Comparison of ENCODE assay signal across 1 cellular context in the genomic region with DNA sequence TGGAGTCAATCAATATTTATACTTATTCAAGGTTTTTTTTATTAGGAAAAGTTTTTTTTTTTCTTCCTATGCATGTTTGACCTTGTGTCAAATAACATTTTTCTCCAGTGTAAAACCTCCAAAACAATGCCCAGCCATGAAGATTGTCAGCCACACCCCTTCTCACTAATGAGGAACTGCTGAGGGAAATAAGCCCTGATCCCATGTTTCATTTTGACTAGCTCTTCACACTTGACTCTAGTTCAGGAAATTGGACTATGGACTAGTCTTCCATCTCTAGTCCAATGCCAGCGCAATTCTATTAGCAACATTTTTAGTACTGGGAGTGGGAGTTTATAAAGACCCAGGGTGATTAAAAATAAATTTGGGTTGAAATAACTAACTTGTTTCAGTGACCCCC.
TF ChIP-seq lines count a peak whose summit lies in the region.

No MANE protein-coding gene starts in this region.

TF ChIP-seq in HepG2, 621 proteins besides CTCF, POLR2A, EP300 and RAD21:
- TF ChIP-seq RFXANK (CRISPR knock-in tag; IDR thresholded peaks at IDR 0.05), result no peak
- TF ChIP-seq MYC (CRISPR knock-in tag; IDR thresholded peaks at IDR 0.05; ENCODE audit: borderline replicate concordance), result no peak
- TF ChIP-seq ARNTL (CRISPR knock-in tag; IDR thresholded peaks at IDR 0.05), result no peak
- TF ChIP-seq SRSF1 (optimal IDR thresholded peaks at IDR 0.05; ENCODE audit: low read depth, low read length), result no peak
- TF ChIP-seq, protein P1, sequence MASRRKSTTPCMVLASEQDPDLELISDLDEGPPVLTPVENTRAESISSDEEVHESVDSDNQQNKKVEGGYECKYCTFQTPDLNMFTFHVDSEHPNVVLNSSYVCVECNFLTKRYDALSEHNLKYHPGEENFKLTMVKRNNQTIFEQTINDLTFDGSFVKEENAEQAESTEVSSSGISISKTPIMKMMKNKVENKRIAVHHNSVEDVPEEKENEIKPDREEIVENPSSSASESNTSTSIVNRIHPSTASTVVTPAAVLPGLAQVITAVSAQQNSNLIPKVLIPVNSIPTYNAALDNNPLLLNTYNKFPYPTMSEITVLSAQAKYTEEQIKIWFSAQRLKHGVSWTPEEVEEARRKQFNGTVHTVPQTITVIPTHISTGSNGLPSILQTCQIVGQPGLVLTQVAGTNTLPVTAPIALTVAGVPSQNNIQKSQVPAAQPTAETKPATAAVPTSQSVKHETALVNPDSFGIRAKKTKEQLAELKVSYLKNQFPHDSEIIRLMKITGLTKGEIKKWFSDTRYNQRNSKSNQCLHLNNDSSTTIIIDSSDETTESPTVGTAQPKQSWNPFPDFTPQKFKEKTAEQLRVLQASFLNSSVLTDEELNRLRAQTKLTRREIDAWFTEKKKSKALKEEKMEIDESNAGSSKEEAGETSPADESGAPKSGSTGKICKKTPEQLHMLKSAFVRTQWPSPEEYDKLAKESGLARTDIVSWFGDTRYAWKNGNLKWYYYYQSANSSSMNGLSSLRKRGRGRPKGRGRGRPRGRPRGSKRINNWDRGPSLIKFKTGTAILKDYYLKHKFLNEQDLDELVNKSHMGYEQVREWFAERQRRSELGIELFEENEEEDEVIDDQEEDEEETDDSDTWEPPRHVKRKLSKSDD (CRISPR knock-in tag; IDR thresholded peaks at IDR 0.05; ENCODE audit: low read depth), result no peak
- TF ChIP-seq ZNF766 (CRISPR knock-in tag; IDR thresholded peaks at IDR 0.05; ENCODE audit: borderline replicate concordance), result no peak
- TF ChIP-seq POLR2AphosphoS5 (IDR thresholded peaks at IDR 0.05; ENCODE audit: low read depth, low read length), result no peak
- no peak for TF ChIP-seq HOXA5 (CRISPR knock-in tag; IDR thresholded peaks at IDR 0.05)
